ENCODE assay signal across 8 cellular contexts in genomic region chr6:154510144-154510905, GRCh38. TPM values are rescaled to one million over a fixed set of nuclear protein-coding genes. Genes with fewer than 3 reads are reported as not detected.
DNase-seq lines count a peak whose midpoint lies in the region; ATAC-seq, FAIRE-seq and TF ChIP-seq lines count a peak whose summit lies in the region.

Gene CNKSR3, minus strand, starts transcription at chr6:154510685. Its CDS starts 571 bp downstream, at chr6:154510114.

- TF ChIP-seq EP300 in HepG2 (IDR thresholded peaks at IDR 0.05; ENCODE audit: low read depth in 2 of 2, low read length in 2 of 2) (peak in 1 of 2 experiments; percentile 53; a peak in 2 of 4 replicates), HepG2 (CRISPR knock-in tag; IDR thresholded peaks at IDR 0.05; ENCODE audit: borderline replicate concordance) (peak; percentile 62; the same call in 1 of the 2 replicates)

- H3K9me3 ChIP-seq in duodenal mucosa (ENCODE audit: control insufficient read depth in 1 of 2, low read length in 2 of 2): no peaks in the 10 kb centered on the region
- H3K9me3 ChIP-seq in HepG2 (ENCODE audit: low read length): no peaks in the 10 kb centered on the region

- peaks cover 24% of the 10 kb centered on the region for H4K20me1 ChIP-seq in HepG2 (ENCODE audit: insufficient read depth, low read length)

- H3K4me1 Mint-ChIP-seq in T-cell: peaks cover 6 to 17% (median 16%) of the 10 kb centered on the region in 3 donors

- peaks cover 47 to 54% of the 10 kb centered on the region in 2 donors for H3K27me3 Mint-ChIP-seq in T-cell

- no peak for FAIRE-seq in HepG2 (lab: Jason Lieb, UNC)

- H3K4me2 ChIP-seq in HepG2 (ENCODE audit: low read depth, low read length): peak within 1 kb of the TSS; percentile 86

- no peak within 1 kb of the TSS for H2AFZ ChIP-seq in HepG2 (ENCODE audit: low read length)

- H3K4me3 ChIP-seq in duodenal mucosa (ENCODE audit: low read depth in 1 of 2, low read length in 2 of 2): peak within 1 kb of the TSS; percentile 88 to 90
- H3K4me3 ChIP-seq in HepG2 (replicated peaks in 1 of 3; ENCODE audit: insufficient read depth in 1 of 3, low read depth in 2 of 3, low read length in 3 of 3): peak within 1 kb of the TSS; percentile 96 to 99 (median 98)

- POLR2A ChIA-PET in T-cell (lab: Charles Lee) (no interaction called here), HepG2 (lab: Yijun Ruan, JAX) (interaction anchor here (1.0 to 5.8 kb wide), 17 partner anchors 11 to 224 kb away, joined by 3 to 48 read pairs (median 6); no protein-coding TSS in a partner anchor)

- peaks cover 46% of the 10 kb centered on the region for H3K79me2 ChIP-seq in HepG2 (ENCODE audit: insufficient read depth, low read length)

- CTCF ChIA-PET in T-cell (lab: Charles Lee): no interaction called here
- CTCF ChIA-PET in HepG2 (lab: Yijun Ruan, JAX; ENCODE audit: low intra/inter-chr PET ratio, low total read pairs): no interaction called here

- ATAC-seq in HG02610 (IDR thresholded peaks at IDR 0.05; ENCODE audit: unreplicated experiment): peak; percentile 81
- peak in 3 of 4 experiments; percentile 20 to 34 (median 29) for ATAC-seq in T-cell (replicated peaks in 1 of 4)
- peak; percentile 87 for ATAC-seq in HepG2

- in situ Hi-C loops in HepG2 (cut with HindIII; ENCODE audit: extremely low pct_ligation_motif_present, low pct_unique_long_range_greater_than_20kb): loop anchor here (25.0 kb wide), 1 partner anchor 348 kb away; no protein-coding TSS in a partner anchor

- TF ChIP-seq CTCF in HepG2 (CRISPR knock-in tag; IDR thresholded peaks at IDR 0.05): peak; percentile 50

- DNase-seq in activated CD8-positive, alpha-beta memory T cell treated with anti-CD3 and anti-CD28 coated beads for 24 hours: peak; percentile 74
- DNase-seq in activated CD8-positive, alpha-beta memory T cell treated with anti-CD3 and anti-CD28 coated beads, Interleukin-2, amount 50 U/mL, for 4 hours: no peak
- peak; percentile 96 for DNase-seq in NCI-H1092 treated with DMSO at 0.1 percent for 48 hours (lab: John Stamatoyannopoulos, UW)
- DNase-seq in T-cell: peak in 1 of 34 experiments; percentile 2
- peak; percentile 95 for DNase-seq in HepG2 (ENCODE audit: low spot score)
- DNase-seq in stimulated activated CD4-positive, alpha-beta T cell treated with anti-CD3 and anti-CD28 coated beads, Interleukin-2, amount 100 ng/mL, for 48 hours: peak; percentile 33

- no peaks in the 10 kb centered on the region for H3K9me3 Mint-ChIP-seq in T-cell

- no peaks in the 10 kb centered on the region for H3K36me3 Mint-ChIP-seq in T-cell

- no peak within 1 kb of the TSS for H3K27ac Mint-ChIP-seq in T-cell

- H3K4me1 ChIP-seq in duodenal mucosa (ENCODE audit: control insufficient read depth in 1 of 2, insufficient read depth in 2 of 2, low read length in 2 of 2) (peaks cover 21 to 33% of the 10 kb centered on the region in 2 donors), HepG2 (ENCODE audit: insufficient read depth, low read length) (peaks cover 43% of the 10 kb centered on the region)

- H3K36me3 ChIP-seq in duodenal mucosa (ENCODE audit: control insufficient read depth in 1 of 2, insufficient read depth in 2 of 2, low read length in 2 of 2) (no peaks in the 10 kb centered on the region), HepG2 (replicated peaks in 1 of 2; ENCODE audit: control insufficient read depth in 1 of 2, insufficient read depth in 2 of 2, low read length in 2 of 2) (peaks cover 0 to 12% of the 10 kb centered on the region in 2 experiments; a peak in 1 of 5 replicates)

- H3K27me3 ChIP-seq in duodenal mucosa (ENCODE audit: control insufficient read depth in 1 of 2, insufficient read depth in 2 of 2, low read length in 2 of 2) (no peaks in the 10 kb centered on the region), HepG2 (ENCODE audit: control insufficient read depth in 1 of 2, insufficient read depth in 2 of 2, low read length in 2 of 2) (no peaks in the 10 kb centered on the region; a peak in 1 of 5 replicates)

- peak within 1 kb of the TSS; percentile 90 for H3K27ac ChIP-seq in duodenal mucosa (ENCODE audit: low read depth, low read length)
- H3K27ac ChIP-seq in HepG2 (ENCODE audit: extremely low read length, insufficient read depth, low read length): peak within 1 kb of the TSS; percentile 94

- H3K4me3 Mint-ChIP-seq in T-cell: peak within 1 kb of the TSS; percentile 64 to 71 (median 69)

- BruUV-seq in HepG2 (replicated peaks; lab: Mats Ljungman, UMichigan): no TSS peak

- 2% methylated on average over 32 of the region's 86 CpGs for WGBS in HepG2 (ENCODE audit: low lambda C conversion rate)

- intact Hi-C loops in HepG2 (cut with micrococcal nuclease; ENCODE audit: unreplicated experiment): loop anchor here (1.0 to 5.0 kb wide), 3 partner anchors 80 to 222 kb away; partner anchors contain the start of gene SCAF8

- peak; percentile 89 for TF ChIP-seq POLR2A in HepG2 (IDR thresholded peaks at IDR 0.05; ENCODE audit: insufficient read depth in 1 of 2, low read depth in 2 of 2, low read length in 2 of 2)

- TF ChIP-seq RAD21 in HepG2 (CRISPR knock-in tag; IDR thresholded peaks at IDR 0.05): peak; percentile 73

- H3K9ac ChIP-seq in duodenal mucosa (ENCODE audit: low read depth in 1 of 2, low read length in 2 of 2) (peak within 1 kb of the TSS; percentile 86 to 90), HepG2 (ENCODE audit: insufficient read depth, low read depth, low read length) (peak within 1 kb of the TSS; percentile 98)

TF ChIP-seq in HepG2, 621 proteins besides CTCF, POLR2A, EP300 and RAD21 (continues in another document):
- TF ChIP-seq MAFK (conservative IDR thresholded peaks at IDR 0.05 in 1 of 2, IDR thresholded peaks at IDR 0.05 in 1 of 2; ENCODE audit: low read length in 2 of 2) (no peak), ZNF275 (CRISPR knock-in tag; IDR thresholded peaks at IDR 0.05; ENCODE audit: borderline replicate concordance) (no peak; the same call in 1 of the 2 replicates), NR2F6 (IDR thresholded peaks at IDR 0.05) (no peak), NR2F6 (CRISPR knock-in tag; IDR thresholded peaks at IDR 0.05) (peak; percentile 59), IKZF1 (IDR thresholded peaks at IDR 0.05) (no peak), ZNF878 (CRISPR knock-in tag; IDR thresholded peaks at IDR 0.05) (peak; percentile 41; the same call in 1 of the 2 replicates), ZNF317 (CRISPR knock-in tag; IDR thresholded peaks at IDR 0.05) (no peak; the same call in 1 of the 2 replicates), ERF (CRISPR knock-in tag; IDR thresholded peaks at IDR 0.05) (peak; percentile 96), ZNF354B (CRISPR knock-in tag; IDR thresholded peaks at IDR 0.05) (no peak; the same call in 1 of the 2 replicates), GMEB2 (CRISPR knock-in tag; IDR thresholded peaks at IDR 0.05; ENCODE audit: low read depth) (no peak)

RNA-seq across cellular contexts. Expression of gene CNKSR3, which starts in this region (rescaled TPM):
- under 1 TPM; 0.05 to 0.35 (median 0.20) TPM for total RNA-seq in T-cell
- total RNA-seq in HepG2 (2016; rRNA removed; fragmentation: Illumina TruSeq; extraction: Trizol): 38.3 and 38.6 TPM in 2 replicates
- 18.4 and 19.1 TPM in 2 replicates for total RNA-seq in HepG2 (2016; cell fraction: cytosol; rRNA removed; fragmentation: Illumina TruSeq; extraction: Trizol; ENCODE audit: low read depth)
- 32.0 and 35.6 TPM in 2 replicates for total RNA-seq in HepG2 (2016; cell fraction: insoluble cytoplasmic fraction; rRNA removed; fragmentation: Illumina TruSeq; extraction: Trizol)
- total RNA-seq in HepG2 (2016; cell fraction: membrane; rRNA removed; fragmentation: Illumina TruSeq; extraction: Trizol): 26.6 and 26.7 TPM in 2 replicates
- 20.9 and 24.2 TPM in 2 replicates for total RNA-seq in HepG2 (2016; cell fraction: nucleus; rRNA removed; fragmentation: Illumina TruSeq; extraction: Trizol)
- polyA plus RNA-seq in HepG2 (2011; rRNA removed): 9.2 and 9.8 TPM in 2 replicates
- 6.3 and 7.8 TPM in 2 replicates for polyA plus RNA-seq in HepG2 (2011; cell fraction: cytosol; rRNA removed)
- polyA plus RNA-seq in HepG2 (2011; cell fraction: nucleus; rRNA removed): 8.2 and 9.9 TPM in 2 replicates
- 26.2 and 28.1 TPM in 2 replicates for polyA plus RNA-seq in HepG2 (2012)
- polyA plus RNA-seq in HepG2 (2016; cell fraction: cytosol; fragmentation: Illumina TruSeq; extraction: Trizol; ENCODE audit: low read depth): 2.8 and 4.0 TPM in 2 replicates
- 31.5 and 36.8 TPM in 2 replicates for polyA plus RNA-seq in HepG2 (2016; cell fraction: insoluble cytoplasmic fraction; fragmentation: Illumina TruSeq; extraction: Trizol; ENCODE audit: low read depth)
- polyA plus RNA-seq in HepG2 (2016; cell fraction: membrane; fragmentation: Illumina TruSeq; extraction: Trizol; ENCODE audit: low read depth): 12.5 and 12.6 TPM in 2 replicates
- 27.9 and 29.1 TPM in 2 replicates for polyA plus RNA-seq in HepG2 (2016; cell fraction: nucleus; fragmentation: Illumina TruSeq; extraction: Trizol; ENCODE audit: insufficient read depth, low read depth)
- 1.5 and 15.6 TPM in 2 replicates for polyA minus RNA-seq in HepG2 (2011; rRNA and poly(A)+ RNA removed; ENCODE audit: low replicate concordance)
- 9.9 TPM in 2 replicates for polyA minus RNA-seq in HepG2 (2011; cell fraction: cytosol; rRNA and poly(A)+ RNA removed)
- 17.1 and 21.3 TPM in 2 replicates for polyA minus RNA-seq in HepG2 (2011; cell fraction: nucleus; rRNA and poly(A)+ RNA removed)

Comparison
In these comparisons a context has a peak if more than half of its experiments do, and no peak if none do; other contexts are left out.
1. RNA of gene CNKSR3 (total RNA-seq): 18.4 to 38.6 TPM in HepG2; 0.05 to 0.35 TPM in T-cell; every median in the first group is over 10 times any median in the second.
2. Peak in ATAC-seq in T-cell; RNA of the gene not detected or under 1 TPM.
3. ATAC-seq: peak in every context shown above with its lines; median percentile 87 in HepG2; 81 in HG02610; 29 in T-cell.